Comparison of ENCODE assay signal across 22 cellular contexts in genomic region chr10:30481603-30482002, GRCh38.
"Had no signal": no experiment of that assay in that cellular context is flagged by ENCODE, and none has a peak within 500 bp of the region (broad histone marks: within the 10 kb centered on the region; RNA-seq: fewer than 3 reads in every experiment).

No MANE protein-coding gene starts in this region.

- H3K9me3 ChIP-seq: colonic mucosa, ovary, suprapubic skin, upper lobe of right lung, vagina had no signal

- H3K9ac ChIP-seq: neural progenitor cell had no signal

- H3K4me1 ChIP-seq: colonic mucosa, neural progenitor cell, right atrium auricular region, suprapubic skin, tibial artery, upper lobe of right lung, vagina had no signal

- H2AFZ ChIP-seq: neural progenitor cell had no signal

- H3K36me3 Mint-ChIP-seq: natural killer cell treated with Interleukin-12 subunit alpha and Interleukin-12 subunit beta and Interleukin-15 and Interleukin-18, amount 100 ng/mL, for 72 hours had no signal

- H3K4me3 Mint-ChIP-seq: endodermal cell; natural killer cell treated with Interleukin-12 subunit alpha and Interleukin-12 subunit beta and Interleukin-15 and Interleukin-18, amount 100 ng/mL, for 72 hours; neural progenitor cell had no signal

- H3K27ac ChIP-seq: colonic mucosa, neural progenitor cell, ovary, right atrium auricular region, suprapubic skin, tibial artery, upper lobe of right lung, vagina had no signal

- ATAC-seq: heart left ventricle; left colon; left ventricle myocardium superior; mucosa of descending colon; natural killer cell treated with Interleukin-12 subunit alpha and Interleukin-12 subunit beta and Interleukin-15 and Interleukin-18, amount 100 ng/mL, for 72 hours; stimulated activated naive CD8-positive, alpha-beta T cell treated with anti-CD3 and anti-CD28 coated beads, Interleukin-15, Interleukin-2, amounts not matched to agents 100 U/mL and 50 U/mL, for 24 hours; upper lobe of right lung had no signal

- H3K4me2 ChIP-seq: neural progenitor cell had no signal

- H3K27ac Mint-ChIP-seq: endodermal cell, neural progenitor cell had no signal

- H3K36me3 ChIP-seq: colonic mucosa, heart left ventricle, neural progenitor cell, ovary, right atrium auricular region, suprapubic skin, tibial artery, upper lobe of right lung, vagina had no signal

- H3K27me3 ChIP-seq: colonic mucosa, neural progenitor cell, ovary, right atrium auricular region, suprapubic skin, tibial artery, upper lobe of right lung, vagina had no signal

- H3K27me3 Mint-ChIP-seq: natural killer cell treated with Interleukin-12 subunit alpha and Interleukin-12 subunit beta and Interleukin-15 and Interleukin-18, amount 100 ng/mL, for 72 hours had no signal

- H3K4me1 Mint-ChIP-seq: neural progenitor cell had no signal

- FAIRE-seq: endothelial cell of umbilical vein, small intestine had no signal

- DNase-seq: colonic mucosa; effector CD4-positive, alpha-beta T cell; endodermal cell; foreskin melanocyte; heart left ventricle; hippocampal formation; left colon; left ventricle myocardium superior; mucosa of descending colon; nucleus accumbens; ovary; small intestine; stimulated activated CD4-positive, alpha-beta T cell treated with anti-CD3 and anti-CD28 coated beads, Interleukin-12 subunit alpha, Interleukin-12 subunit beta, amount 100 ng/mL, for 4 hours; stimulated activated naive CD8-positive, alpha-beta T cell treated with anti-CD3 and anti-CD28 coated beads, Interleukin-15, Interleukin-2, amounts not matched to agents 100 U/mL and 50 U/mL, for 24 hours; tibial artery; upper lobe of right lung had no signal

- H3K4me3 ChIP-seq: colonic mucosa, heart left ventricle, mucosa of descending colon, neural progenitor cell, ovary, right atrium auricular region, suprapubic skin, tibial artery, upper lobe of right lung, vagina had no signal
